ENCODE assay signal across 28 cellular contexts in the genomic region with DNA sequence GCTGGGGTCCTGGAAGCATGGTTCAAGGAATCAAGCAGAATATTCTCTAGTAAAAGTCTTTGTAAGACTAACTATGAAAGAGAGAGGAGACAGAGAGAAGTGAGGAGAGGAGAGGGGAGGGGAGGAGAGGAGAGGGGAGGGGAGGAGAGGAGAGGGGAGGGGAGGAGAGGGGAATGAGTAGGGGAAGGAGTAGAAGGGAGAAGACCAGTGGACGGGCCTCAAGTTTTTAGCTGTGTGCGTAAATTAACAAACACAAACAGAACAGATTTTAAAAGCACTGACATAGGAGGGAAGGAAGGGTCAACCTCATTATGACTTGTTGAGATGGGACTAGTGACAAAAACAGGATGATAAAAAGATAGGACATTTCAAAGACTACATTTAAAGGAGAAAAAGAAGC.
"Had no signal": no experiment of that assay in that cellular context is flagged by ENCODE, and none has a peak within 500 bp of the region (broad histone marks: within the 10 kb centered on the region; RNA-seq: fewer than 3 reads in every experiment).

No MANE protein-coding gene starts in this region.

- H3K27ac ChIP-seq: ascending aorta, body of pancreas, KMS-11, Peyer's patch, RWPE1, SJCRH30 had no signal

- H3K27me3 Mint-ChIP-seq: activated naive CD4-positive, alpha-beta T cell treated with anti-CD3 and anti-CD28 coated beads, Interleukin-2, amount 50 U/mL, for 24 hours had no signal

- H3K27me3 ChIP-seq: ascending aorta, body of pancreas, MG63, Peyer's patch, SJCRH30 had no signal

- H3K27ac Mint-ChIP-seq: activated CD8-positive, alpha-beta T cell treated with anti-CD3 and anti-CD28 coated beads, Interleukin-2, amount 10 ng/mL, durations not matched to agents 7 days and 5 days; activated naive CD4-positive, alpha-beta T cell treated with anti-CD3 and anti-CD28 coated beads, Interleukin-2, amount 50 U/mL, for 24 hours; T-helper 1 cell treated with Interleukin-12 subunit alpha and Interleukin-12 subunit beta and Interleukin-4 antibody, amounts not matched to agents 30 μg/mL and 1 μg/mL, for 36 hours had no signal

- H3K4me3 ChIP-seq: ascending aorta, body of pancreas, MG63, Peyer's patch, SJCRH30 had no signal

- DNase-seq: activated CD4-positive, alpha-beta T cell treated with anti-CD3 and anti-CD28 coated beads for 48 hours; activated CD4-positive, alpha-beta T cell treated with anti-CD3 and anti-CD28 coated beads, Interleukin-2, amount 50 U/mL, for 4 hours; activated CD4-positive, CD25-positive, alpha-beta regulatory T cell treated with anti-CD3 and anti-CD28 coated beads, Interleukin-2, amount 50 U/mL, for 72 hours; activated CD8-positive, alpha-beta memory T cell treated with anti-CD3 and anti-CD28 coated beads, Interleukin-2, amount 50 U/mL, for 48 hours; activated CD8-positive, alpha-beta T cell treated with anti-CD3 and anti-CD28 coated beads, Interleukin-2, amount 10 ng/mL, durations not matched to agents 7 days and 5 days; activated effector memory CD4-positive, alpha-beta T cell treated with Interleukin-2 at 50 U/mL for 16 hours; activated naive CD4-positive, alpha-beta T cell; activated T-cell treated with anti-CD3 and anti-CD28 coated beads, Interleukin-2, amount 50 U/mL, for 1 hour; amniotic stem cell; body of pancreas; MG63; MV-4-11; NCI-H1092 treated with DMSO at 0.1 percent for 48 hours; NCI-H1436; NCI-H1694 treated with DMSO at 0.1 percent for 48 hours; NCI-H2029 treated with DMSO at 0.1 percent for 48 hours; NCI-H345; NCI-H510A treated with DMSO at 0.1 percent for 48 hours; NCI-H69; NK-92 treated with Interleukin-12 subunit alpha and Interleukin-12 subunit beta, amount 100 ng/mL, for 24 hours; Peyer's patch; Right ventricle myocardium superior; SJCRH30 had no signal

- H3K9ac ChIP-seq: KMS-11 had no signal

- H3K4me2 ChIP-seq: KMS-11 had no signal

- H3K9me3 Mint-ChIP-seq: activated naive CD4-positive, alpha-beta T cell treated with anti-CD3 and anti-CD28 coated beads, Interleukin-2, amount 50 U/mL, for 24 hours; T-helper 1 cell treated with Interleukin-12 subunit alpha and Interleukin-12 subunit beta and Interleukin-4 antibody, amounts not matched to agents 30 μg/mL and 1 μg/mL, for 36 hours had no signal

- ATAC-seq: activated CD8-positive, alpha-beta T cell treated with anti-CD3 and anti-CD28 coated beads, Interleukin-2, amount 10 ng/mL, durations not matched to agents 7 days and 5 days; body of pancreas had no signal

- H3K36me3 ChIP-seq: ascending aorta, Peyer's patch, SJCRH30 had no signal

- H3K4me1 ChIP-seq: ascending aorta, body of pancreas, Peyer's patch, SJCRH30 had no signal

- H3K9me3 ChIP-seq: ascending aorta, body of pancreas, MG63, Peyer's patch, SJCRH30 had no signal

- H3K4me3 Mint-ChIP-seq: activated CD8-positive, alpha-beta T cell treated with anti-CD3 and anti-CD28 coated beads, Interleukin-2, amount 10 ng/mL, durations not matched to agents 7 days and 5 days; activated naive CD4-positive, alpha-beta T cell treated with anti-CD3 and anti-CD28 coated beads, Interleukin-2, amount 50 U/mL, for 24 hours; T-helper 1 cell treated with Interleukin-12 subunit alpha and Interleukin-12 subunit beta and Interleukin-4 antibody, amounts not matched to agents 30 μg/mL and 1 μg/mL, for 36 hours had no signal
